In genomic region chr1:14704846-14705245, GRCh38 we compare ENCODE assay signal across 31 cellular contexts.
DNase-seq lines count a peak whose midpoint lies in the region; ATAC-seq and FAIRE-seq lines count a peak whose summit lies in the region.
"Had no signal": no experiment of that assay in that cellular context is flagged by ENCODE, and none has a peak within 500 bp of the region (broad histone marks: within the 10 kb centered on the region; RNA-seq: fewer than 3 reads in every experiment).

No MANE protein-coding gene starts in this region.

- peak; percentile 55 for DNase-seq in Daoy (ENCODE audit: low read depth)
- peak; percentile 73 for DNase-seq in M059J (ENCODE audit: low read depth)
- DNase-seq in RPMI8226: peak; percentile 50
- DNase-seq in kidney glomerular epithelial cell (lab: John Stamatoyannopoulos, UW): peak; percentile 23
- no peak for DNase-seq in HTR-8/SVneo (ENCODE audit: insufficient read length, low spot score)
- DNase-seq in SIG-M5 treated with dmso at 0.1 percent for 504 hours (lab: John Stamatoyannopoulos, UW; ENCODE audit: unreplicated experiment): no peak
- DNase-seq in GDM1 (lab: John Stamatoyannopoulos, UW): no peak
- DNase-seq: ACHN; activated CD4-positive, alpha-beta memory T cell treated with anti-CD3 and anti-CD28 coated beads for 36 hours; activated CD4-positive, alpha-beta T cell treated with anti-CD3 and anti-CD28 coated beads for 1 hour; activated naive CD4-positive, alpha-beta T cell treated with Interleukin-2 at 50 U/mL for 16 hours; adrenal gland; BE2C; body of pancreas; foreskin fibroblast; H7; heart left ventricle; midbrain; naive thymus-derived CD8-positive, alpha-beta T cell; NCI-H1436; NCI-H2081; NCI-H345; NCI-H774; psoas muscle; stimulated activated CD4-positive, alpha-beta T cell treated with anti-CD3 and anti-CD28 coated beads, Interleukin-4, amount 100 ng/mL, for 24 hours; thyroid gland had no signal

- no peak for FAIRE-seq in HTR-8/SVneo (lab: Jason Lieb, UNC)
- FAIRE-seq: endometrium, G401.6, keratinocyte had no signal

- no peak for ATAC-seq in HG02938 (IDR thresholded peaks at IDR 0.05; ENCODE audit: unreplicated experiment)
- ATAC-seq: body of pancreas; heart left ventricle; naive thymus-derived CD8-positive, alpha-beta T cell; psoas muscle; Right ventricle myocardium inferior had no signal

Comparison
In these comparisons a context has a peak if more than half of its experiments do, and no peak if none do; other contexts are left out.
1. DNase-seq: peak in Daoy (single experiment), M059J (single experiment), RPMI8226 (single experiment) and kidney glomerular epithelial cell (single experiment); none in HTR-8/SVneo (single experiment), SIG-M5 treated with dmso at 0.1 percent for 504 hours (single experiment) and GDM1 (single experiment).